ENCODE assay signal across 20 cellular contexts in the genomic region with DNA sequence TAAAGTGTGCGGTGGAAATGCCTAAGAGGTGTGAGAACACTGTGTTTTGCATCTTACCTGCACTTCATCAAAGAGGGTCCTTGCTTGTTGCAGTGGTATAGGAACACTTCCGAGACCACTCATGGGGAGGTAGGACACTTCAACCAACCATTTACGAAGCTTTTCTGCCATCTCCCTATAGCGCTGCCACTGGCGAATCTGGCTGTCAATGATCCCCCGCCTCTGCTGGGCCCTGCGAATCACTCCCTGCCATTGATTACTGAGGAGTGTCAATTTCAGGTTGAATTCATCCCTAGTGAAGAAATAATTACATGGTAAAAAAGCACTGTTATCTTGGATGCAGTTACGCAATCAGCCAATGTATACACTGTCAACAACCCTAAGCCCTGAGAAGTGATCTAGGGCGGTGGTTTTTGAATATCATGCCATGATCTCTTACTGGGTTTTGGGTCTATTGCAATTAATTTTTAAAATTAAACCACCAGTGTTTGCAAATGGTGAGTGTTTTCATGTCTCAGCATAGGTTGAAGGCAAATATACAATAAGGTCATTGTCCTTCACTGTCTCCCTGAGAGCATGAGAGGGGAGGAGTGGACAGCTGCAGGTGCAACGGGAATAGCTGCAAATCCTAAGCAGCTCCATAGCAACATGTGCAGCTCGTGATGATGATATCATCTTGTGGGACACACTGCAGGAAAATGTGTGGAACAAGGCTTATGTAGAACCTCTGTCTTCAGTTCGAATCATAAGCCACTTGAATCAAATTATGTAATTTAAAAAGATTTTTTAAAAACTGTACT.
DNase-seq lines count a peak whose midpoint lies in the region; TF ChIP-seq lines count a peak whose summit lies in the region.
"Had no signal": no experiment of that assay in that cellular context is flagged by ENCODE, and none has a peak within 500 bp of the region (broad histone marks: within the 10 kb centered on the region; RNA-seq: fewer than 3 reads in every experiment).

No MANE protein-coding gene starts in this region.

- TF ChIP-seq CTCF in progenitor cell of endocrine pancreas (IDR thresholded peaks at IDR 0.05; ENCODE audit: unreplicated experiment) (no peak), prostate gland (IDR thresholded peaks at IDR 0.05) (no peak), OCI-LY7 (conservative IDR thresholded peaks at IDR 0.05; ENCODE audit: low read length) (no peak)

- H3K36me3 ChIP-seq in prostate gland = no peaks in the 10 kb centered on the region
- peaks cover 80% of the 10 kb centered on the region for H3K36me3 ChIP-seq in OCI-LY7 (ENCODE audit: insufficient read depth, low read length)
- H3K36me3 ChIP-seq: HAP-1 had no signal

- H3K4me1 Mint-ChIP-seq in progenitor cell of endocrine pancreas (ENCODE audit: low read depth) = peaks cover 9% of the 10 kb centered on the region
- H3K4me1 Mint-ChIP-seq: nephron had no signal

- POLR2A ChIA-PET in OCI-LY7 (lab: Charles Lee) = no interaction called here

- H3K4me3 Mint-ChIP-seq in progenitor cell of endocrine pancreas (ENCODE audit: low read depth) = no peak overlapping the region
- H3K4me3 Mint-ChIP-seq: activated T-cell treated with anti-CD3 and anti-CD28 coated beads, Interleukin-2, amount 50 U/mL, for 72 hours; nephron; T-helper 2 cell treated with Interferon-gamma antibody and Interleukin-4, amounts not matched to agents 5 μg/mL and 100 μg/mL, for 36 hours had no signal

- H3K27ac Mint-ChIP-seq in progenitor cell of endocrine pancreas = peak overlapping the region; percentile 76
- H3K27ac Mint-ChIP-seq: activated T-cell treated with anti-CD3 and anti-CD28 coated beads, Interleukin-2, amount 50 U/mL, for 72 hours; nephron; T-helper 2 cell treated with Interferon-gamma antibody and Interleukin-4, amounts not matched to agents 5 μg/mL and 100 μg/mL, for 36 hours had no signal

- H3K27me3 Mint-ChIP-seq in progenitor cell of endocrine pancreas = no peaks in the 10 kb centered on the region

- WGBS in prostate gland = 89% methylated on average over 12 of the region's 12 CpGs

- no peaks in the 10 kb centered on the region for H4K20me1 ChIP-seq in OCI-LY7 (ENCODE audit: insufficient read depth, low read length)

- intact Hi-C loops in prostate gland (cut with DNase I) = no loop called here
- intact Hi-C loops in OCI-LY7 (cut with micrococcal nuclease; ENCODE audit: unreplicated experiment) = loop anchor here (5.0 kb wide), 1 partner anchor 149 kb away; no protein-coding TSS in a partner anchor

- CTCF ChIA-PET in OCI-LY7 (lab: Charles Lee; ENCODE audit: unreplicated experiment) = no interaction called here

- no peaks in the 10 kb centered on the region for H3K9me3 ChIP-seq in prostate gland
- no peaks in the 10 kb centered on the region for H3K9me3 ChIP-seq in OCI-LY7 (ENCODE audit: low read length)
- H3K9me3 ChIP-seq: gastroesophageal sphincter, HAP-1, SK-N-SH, upper lobe of right lung had no signal

- no peak overlapping the region for H3K27ac ChIP-seq in prostate gland
- H3K27ac ChIP-seq in OCI-LY7 (ENCODE audit: low read depth, low read length, poor library complexity, severe bottlenecking) = no peak overlapping the region
- H3K27ac ChIP-seq: gastroesophageal sphincter, upper lobe of right lung, VCaP had no signal

- DNase-seq in NCI-H2029 (lab: John Stamatoyannopoulos, UW) = peak; percentile 8
- DNase-seq in NCI-H2029 treated with DMSO at 0.1 percent for 48 hours (lab: John Stamatoyannopoulos, UW) = no peak
- DNase-seq in NCI-H1930 (lab: John Stamatoyannopoulos, UW) = peak; percentile 67 to 76
- peak; percentile 42 for DNase-seq in NCI-H774 (lab: John Stamatoyannopoulos, UW)
- DNase-seq in progenitor cell of endocrine pancreas (ENCODE audit: low spot score, unreplicated experiment) = no peak
- DNase-seq in prostate gland (ENCODE audit: low spot score) = no peak
- no peak for DNase-seq in OCI-LY7 (ENCODE audit: low spot score)
- no peak for DNase-seq in NCI-H2171 (lab: John Stamatoyannopoulos, UW)
- DNase-seq: activated CD4-positive, alpha-beta T cell treated with anti-CD3 and anti-CD28 coated beads for 48 hours; activated naive CD4-positive, alpha-beta T cell treated with Interleukin-2 at 50 U/mL for 16 hours; activated T-cell treated with anti-CD3 and anti-CD28 coated beads, Interleukin-2, amount 50 U/mL, for 72 hours; DND-41; NCI-H226; SK-N-SH; upper lobe of right lung had no signal

- no peaks in the 10 kb centered on the region for H3K9me3 Mint-ChIP-seq in progenitor cell of endocrine pancreas (ENCODE audit: low read depth)
- H3K9me3 Mint-ChIP-seq: activated T-cell treated with anti-CD3 and anti-CD28 coated beads, Interleukin-2, amount 50 U/mL, for 72 hours; nephron; T-helper 2 cell treated with Interferon-gamma antibody and Interleukin-4, amounts not matched to agents 5 μg/mL and 100 μg/mL, for 36 hours had no signal

- H3K4me3 ChIP-seq in prostate gland (no peak overlapping the region), OCI-LY7 (ENCODE audit: low read depth, low read length, poor library complexity, severe bottlenecking) (no peak overlapping the region)
- H3K4me3 ChIP-seq: gastroesophageal sphincter, HAP-1, upper lobe of right lung had no signal

- no TSS peak for BruUV-seq in OCI-LY7 (replicated peaks; lab: Mats Ljungman, UMichigan)

- H3K4me2 ChIP-seq in OCI-LY7 (ENCODE audit: low read length) = no peak overlapping the region
- H3K4me2 ChIP-seq: SK-N-SH had no signal

- no peak for TF ChIP-seq POLR2A in prostate gland (IDR thresholded peaks at IDR 0.05)

- no peaks in the 10 kb centered on the region for H3K9me2 ChIP-seq in OCI-LY7 (ENCODE audit: insufficient read depth, low read length)
- H3K9me2 ChIP-seq: SK-N-SH had no signal

- no peak overlapping the region for H2AFZ ChIP-seq in OCI-LY7 (ENCODE audit: low read length)

- H3K79me2 ChIP-seq in OCI-LY7 (ENCODE audit: insufficient read depth, low read depth, low read length) = no peaks in the 10 kb centered on the region

- peaks cover 26% of the 10 kb centered on the region for H3K36me3 Mint-ChIP-seq in progenitor cell of endocrine pancreas (ENCODE audit: insufficient read depth)

- no peaks in the 10 kb centered on the region for H3K4me1 ChIP-seq in prostate gland (replicated peaks)
- no peaks in the 10 kb centered on the region for H3K4me1 ChIP-seq in OCI-LY7 (ENCODE audit: insufficient read depth, low read length, poor library complexity, severe bottlenecking)
- H3K4me1 ChIP-seq: HAP-1, upper lobe of right lung had no signal

- no peaks in the 10 kb centered on the region for H3K27me3 ChIP-seq in prostate gland (replicated peaks; ENCODE audit: insufficient read depth)
- H3K27me3 ChIP-seq: gastroesophageal sphincter, upper lobe of right lung had no signal

Comparison
In these comparisons a context has a peak if more than half of its experiments do, and no peak if none do; other contexts are left out.
1. DNase-seq: peak in NCI-H2029 (single experiment), NCI-H1930 (2 of 2) and NCI-H774 (single experiment); none in NCI-H2029 treated with DMSO at 0.1 percent for 48 hours (single experiment), progenitor cell of endocrine pancreas (single experiment), prostate gland (single experiment), OCI-LY7 (single experiment) and NCI-H2171 (single experiment).